In the genomic region with DNA sequence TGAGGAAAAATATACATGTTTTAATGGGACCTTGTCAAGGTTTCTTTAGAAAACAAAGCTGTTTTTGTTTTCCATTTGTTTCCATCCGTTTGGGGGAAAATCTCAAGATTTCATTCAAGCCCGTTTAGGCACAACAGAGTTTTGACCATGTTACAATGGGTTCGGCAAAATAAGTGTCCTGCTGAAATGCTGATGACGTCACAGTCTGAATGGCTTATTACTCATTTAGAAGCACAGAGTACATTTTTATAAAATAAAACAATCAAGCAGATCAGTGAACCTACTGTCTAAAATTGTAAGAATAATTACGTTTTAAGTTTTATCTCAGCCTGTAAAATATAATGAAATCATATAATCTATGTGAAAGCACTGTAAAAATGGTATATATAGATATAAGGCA, we compare ENCODE assay signal across 29 cellular contexts.
"Had no signal": no experiment of that assay in that cellular context is flagged by ENCODE, and none has a peak within 500 bp of the region (broad histone marks: within the 10 kb centered on the region; RNA-seq: fewer than 3 reads in every experiment).

No MANE protein-coding gene starts in this region.

- H3K4me3 ChIP-seq: stomach, suprapubic skin, testis, thoracic aorta, thyroid gland, tibial artery, tibial nerve, transverse colon, upper lobe of left lung, upper lobe of right lung, uterus, vagina had no signal

- H3K36me3 ChIP-seq: stomach, suprapubic skin, thoracic aorta, thyroid gland, tibial artery, tibial nerve, transverse colon, upper lobe of left lung, upper lobe of right lung, uterus, vagina had no signal

- H3K27ac ChIP-seq: stomach, suprapubic skin, testis, thoracic aorta, thyroid gland, tibial artery, tibial nerve, transverse colon, upper lobe of left lung, upper lobe of right lung, uterus, vagina had no signal

- H3K36me3 Mint-ChIP-seq: stimulated activated memory B cell treated with anti-CD40 and anti-IgM and Interleukin-4, amounts not matched to agents 10 μg/mL and 1 μg/mL and 100 μg/mL, for 72 hours; stimulated activated naive B cell treated with anti-CD40 and anti-IgM and Interleukin-4, amounts not matched to agents 10 μg/mL and 1 μg/mL and 100 μg/mL, for 72 hours; type B pancreatic cell had no signal

- H3K4me1 ChIP-seq: stomach, suprapubic skin, testis, thyroid gland, tibial artery, tibial nerve, transverse colon, upper lobe of left lung, upper lobe of right lung, uterus, vagina had no signal

- H3K27ac Mint-ChIP-seq: stimulated activated effector memory CD8-positive, alpha-beta T cell treated with anti-CD3 and anti-CD28 coated beads, Interleukin-12 subunit alpha, Interleukin-12 subunit beta, amount 100 ng/mL, for 72 hours; stimulated activated memory B cell treated with anti-CD40 and anti-IgM and Interleukin-4, amounts not matched to agents 10 μg/mL and 1 μg/mL and 100 μg/mL, for 72 hours; stimulated activated naive B cell treated with anti-CD40 and anti-IgM and Interleukin-4, amounts not matched to agents 10 μg/mL and 1 μg/mL and 100 μg/mL, for 72 hours; stimulated activated naive CD8-positive, alpha-beta T cell treated with anti-CD3 and anti-CD28 coated beads, Interleukin-15, amount 100 ng/mL, for 72 hours; stimulated activated naive CD8-positive, alpha-beta T cell treated with anti-CD3 and anti-CD28 coated beads, Interleukin-15, Interleukin-2, amounts not matched to agents 100 ng/mL and 50 ng/mL, for 24 hours; type B pancreatic cell had no signal

- H3K27me3 ChIP-seq: stomach, suprapubic skin, testis, thyroid gland, tibial nerve, transverse colon, upper lobe of left lung, upper lobe of right lung, uterus, vagina had no signal

- DNase-seq: stimulated activated CD4-positive, alpha-beta T cell treated with anti-CD3 and anti-CD28 coated beads, Interleukin-2, amount 100 ng/mL, for 48 hours; stimulated activated CD4-positive, alpha-beta T cell treated with anti-CD3 and anti-CD28 coated beads, Interleukin-4, amount 100 ng/mL, for 1 hour; stimulated activated CD4-positive, alpha-beta T cell treated with anti-CD3 and anti-CD28 coated beads, Interleukin-4, amount 100 ng/mL, for 24 hours; stimulated activated CD4-positive, alpha-beta T cell treated with anti-CD3 and anti-CD28 coated beads, Interleukin-4, amount 100 ng/mL, for 4 hours; stimulated activated CD8-positive, alpha-beta memory T cell treated with anti-CD3 and anti-CD28 coated beads, Interleukin-4, amount 100 ng/mL, for 48 hours; stimulated activated naive B cell treated with anti-CD40 and anti-IgM and Interleukin-4, amounts not matched to agents 10 μg/mL and 1 μg/mL and 100 μg/mL, for 72 hours; stimulated activated naive CD4-positive, alpha-beta T cell; stimulated activated naive CD4-positive, alpha-beta T cell treated with Interleukin-2 at 50 U/mL for 16 hours; stimulated activated naive CD8-positive, alpha-beta T cell treated with anti-CD3 and anti-CD28 coated beads, Interleukin-15, amount 100 ng/mL, for 72 hours; stimulated activated naive CD8-positive, alpha-beta T cell treated with anti-CD3 and anti-CD28 coated beads, Interleukin-15, Interleukin-2, amounts not matched to agents 100 U/mL and 50 U/mL, for 24 hours; stomach; substantia nigra; testis; thyroid gland; tibial artery; transverse colon; trophoblast cell; upper lobe of left lung; upper lobe of right lung; uterus had no signal

- ATAC-seq: stimulated activated effector memory CD8-positive, alpha-beta T cell treated with anti-CD3 and anti-CD28 coated beads, Interleukin-12 subunit alpha, Interleukin-12 subunit beta, amount 100 ng/mL, for 72 hours; stimulated activated memory B cell treated with anti-CD40 and anti-IgM and Interleukin-4, amounts not matched to agents 10 μg/mL and 1 μg/mL and 100 μg/mL, for 72 hours; stimulated activated naive B cell treated with anti-CD40 and anti-IgM and Interleukin-4, amounts not matched to agents 10 μg/mL and 1 μg/mL and 100 μg/mL, for 72 hours; stimulated activated naive CD8-positive, alpha-beta T cell treated with anti-CD3 and anti-CD28 coated beads, Interleukin-15, amount 100 ng/mL, for 72 hours; stimulated activated naive CD8-positive, alpha-beta T cell treated with anti-CD3 and anti-CD28 coated beads, Interleukin-15, Interleukin-2, amounts not matched to agents 100 U/mL and 50 U/mL, for 24 hours; upper lobe of right lung had no signal

- FAIRE-seq: urothelium cell line had no signal

- H3K27me3 Mint-ChIP-seq: stimulated activated memory B cell treated with anti-CD40 and anti-IgM and Interleukin-4, amounts not matched to agents 10 μg/mL and 1 μg/mL and 100 μg/mL, for 72 hours had no signal

- H3K4me3 Mint-ChIP-seq: stimulated activated effector memory CD8-positive, alpha-beta T cell treated with anti-CD3 and anti-CD28 coated beads, Interleukin-12 subunit alpha, Interleukin-12 subunit beta, amount 100 ng/mL, for 72 hours; stimulated activated memory B cell treated with anti-CD40 and anti-IgM and Interleukin-4, amounts not matched to agents 10 μg/mL and 1 μg/mL and 100 μg/mL, for 72 hours; stimulated activated naive B cell treated with anti-CD40 and anti-IgM and Interleukin-4, amounts not matched to agents 10 μg/mL and 1 μg/mL and 100 μg/mL, for 72 hours; stimulated activated naive CD8-positive, alpha-beta T cell treated with anti-CD3 and anti-CD28 coated beads, Interleukin-15, amount 100 ng/mL, for 72 hours; stimulated activated naive CD8-positive, alpha-beta T cell treated with anti-CD3 and anti-CD28 coated beads, Interleukin-15, Interleukin-2, amounts not matched to agents 100 ng/mL and 50 ng/mL, for 24 hours; type B pancreatic cell had no signal

- H3K4me1 Mint-ChIP-seq: stimulated activated effector memory CD8-positive, alpha-beta T cell treated with anti-CD3 and anti-CD28 coated beads, Interleukin-12 subunit alpha, Interleukin-12 subunit beta, amount 100 ng/mL, for 72 hours; stimulated activated memory B cell treated with anti-CD40 and anti-IgM and Interleukin-4, amounts not matched to agents 10 μg/mL and 1 μg/mL and 100 μg/mL, for 72 hours; stimulated activated naive B cell treated with anti-CD40 and anti-IgM and Interleukin-4, amounts not matched to agents 10 μg/mL and 1 μg/mL and 100 μg/mL, for 72 hours; stimulated activated naive CD8-positive, alpha-beta T cell treated with anti-CD3 and anti-CD28 coated beads, Interleukin-15, amount 100 ng/mL, for 72 hours had no signal

- H3K9me3 ChIP-seq: testis, thyroid gland, upper lobe of right lung, uterus had no signal
